ENCODE assay signal across 8 cellular contexts in genomic region chr18:48161201-48161910, GRCh38.
DNase-seq lines count a peak whose midpoint lies in the region; ATAC-seq, FAIRE-seq and TF ChIP-seq lines count a peak whose summit lies in the region.

No MANE protein-coding gene starts in this region.

- intact Hi-C loops in dorsolateral prefrontal cortex (cut with DNase I), result no loop called here
- intact Hi-C loops in right lobe of liver (cut with DNase I), result no loop called here

- WGBS in right lobe of liver (ENCODE audit: insufficient coverage, low coverage, low lambda C conversion rate, missing lambda C conversion rate), result 5% methylated on average over 17 of the region's 53 CpGs

- TF ChIP-seq CTCF in dorsolateral prefrontal cortex (IDR thresholded peaks at IDR 0.05 in 54 of 56, conservative IDR thresholded peaks at IDR 0.05 in 2 of 56; ENCODE audit: low read depth in 1 of 56, partially characterized antibody in 56 of 56), result no peak
- TF ChIP-seq CTCF in right lobe of liver (IDR thresholded peaks at IDR 0.05), result no peak

- TF ChIP-seq POLR2A in GM12892 (IDR thresholded peaks at IDR 0.05; ENCODE audit: low read depth, low read length) (no peak), right lobe of liver (IDR thresholded peaks at IDR 0.05) (peak; percentile 85)

- no peaks in the 10 kb centered on the region for H3K36me3 ChIP-seq in right lobe of liver

- no peaks in the 10 kb centered on the region for H3K9me3 ChIP-seq in right lobe of liver

- H3K27ac ChIP-seq in dorsolateral prefrontal cortex (peak overlapping the region in 52 of 59 donors; percentile 26 to 87 (median 74)), right lobe of liver (peak overlapping the region; percentile 72 to 78 (median 78))

- H3K4me1 ChIP-seq in right lobe of liver, result peaks cover 0 to 27% (median 4%) of the 10 kb centered on the region in 4 donors

- DNase-seq in GM12892 (ENCODE audit: insufficient read length) (peak; percentile 69), NCI-H226 (peak; percentile 85), dorsolateral prefrontal cortex (peak; percentile 62 to 88 (median 72)), right lobe of liver (peak; percentile 90 to 92 (median 91))
- DNase-seq in activated CD4-positive, alpha-beta T cell treated with anti-CD3 and anti-CD28 coated beads, Interleukin-2, amount 50 U/mL, for 48 hours, result peak; percentile 67 to 70
- peak; percentile 63 for DNase-seq in stimulated activated CD4-positive, alpha-beta T cell treated with anti-CD3 and anti-CD28 coated beads, Interleukin-4, amount 100 ng/mL, for 1 hour

- H3K4me3 ChIP-seq in dorsolateral prefrontal cortex, result peak overlapping the region; percentile 46 to 81 (median 68)
- peak overlapping the region; percentile 54 to 75 (median 73) for H3K4me3 ChIP-seq in right lobe of liver

- ATAC-seq in HG02970 (IDR thresholded peaks at IDR 0.05; ENCODE audit: low FRiP score, unreplicated experiment) (peak; percentile 62), right lobe of liver (peak; percentile 92 to 97 (median 95)), HG03378 (IDR thresholded peaks at IDR 0.05; ENCODE audit: unreplicated experiment) (no peak)

- no peak for FAIRE-seq in GM12892 (lab: Jason Lieb, UNC)

- H3K27me3 ChIP-seq in dorsolateral prefrontal cortex (no peaks in the 10 kb centered on the region), right lobe of liver (no peaks in the 10 kb centered on the region)
